ENCODE assay signal across 8 cellular contexts in genomic region chr11:13335319-13335718, GRCh38.
A peak's percentile ranks its signal among the peaks of the same experiment; 100 is the strongest.
DNase-seq lines count a peak whose midpoint lies in the region; ATAC-seq lines count a peak whose summit lies in the region.

No MANE protein-coding gene starts in this region.

- peak; percentile 46 for ATAC-seq in HG03175 (IDR thresholded peaks at IDR 0.05; ENCODE audit: unreplicated experiment)

- peak; percentile 65 for DNase-seq in activated gamma-delta T cell treated with Interleukin-2 at 50 U/mL for 16 hours
- no peak for DNase-seq in activated gamma-delta T cell (lab: John Stamatoyannopoulos, UW)
- DNase-seq in NCI-H748 (lab: John Stamatoyannopoulos, UW; ENCODE audit: unreplicated experiment) = peak; percentile 71
- DNase-seq in activated CD4-positive, alpha-beta T cell treated with anti-CD3 and anti-CD28 coated beads, Interleukin-2, amount 50 U/mL, for 24 hours (ENCODE audit: low read depth in 1 of 2, low spot score in 1 of 2) = peak; percentile 37 to 66
- peak; percentile 58 for DNase-seq in effector CD4-positive, alpha-beta T cell
- DNase-seq in midbrain (lab: John Stamatoyannopoulos, UW) = peak; percentile 20
- peak; percentile 48 to 58 for DNase-seq in stimulated activated CD8-positive, alpha-beta memory T cell treated with anti-CD3 and anti-CD28 coated beads, Interleukin-7, amount 100 ng/mL, for 4 hours (ENCODE audit: low read depth in 2 of 2)
